1 cellular context compared by ENCODE assay signal in the genomic region with DNA sequence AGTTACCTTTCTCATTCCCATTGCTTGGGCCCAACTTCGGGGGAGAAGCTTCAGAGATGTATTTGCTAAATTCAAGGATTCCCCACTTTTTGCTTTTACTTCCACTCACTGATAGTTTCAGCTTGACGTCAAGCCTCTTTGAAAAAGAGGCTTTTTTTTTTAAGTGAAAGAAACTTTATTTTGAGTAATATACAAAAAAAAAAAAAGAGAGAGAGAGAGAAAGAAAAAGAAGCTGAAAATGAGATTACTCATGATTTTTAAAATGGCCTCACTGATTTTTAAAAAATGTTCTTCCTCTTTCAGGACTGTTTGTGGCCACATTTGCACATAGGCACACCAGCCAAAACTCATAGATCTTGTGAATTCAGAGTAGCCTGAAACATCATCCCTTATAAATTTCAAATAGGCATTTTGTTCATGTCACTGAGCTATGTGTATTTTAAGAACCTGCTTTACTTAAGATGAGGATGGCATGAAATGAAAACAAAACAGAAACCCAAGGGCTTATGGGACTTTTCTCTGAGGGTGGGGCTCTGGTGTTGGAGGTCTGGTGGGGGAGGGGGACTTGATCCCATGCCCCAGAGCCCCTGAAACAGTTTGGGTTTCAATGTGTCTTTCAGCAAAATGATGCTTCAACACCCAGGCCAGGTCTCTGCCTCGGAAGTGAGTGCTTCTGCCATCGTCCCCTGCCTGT.
TF ChIP-seq lines count a peak whose summit lies in the region.

No MANE protein-coding gene starts in this region.

TF ChIP-seq in K562, 482 proteins besides CTCF, POLR2A, EP300 and RAD21 (continued from another document):
- TF ChIP-seq SMAD3 (CRISPR knock-in tag; conservative IDR thresholded peaks at IDR 0.05) (no peak), ERF (CRISPR knock-in tag; IDR thresholded peaks at IDR 0.05) (no peak), NR2C2 (CRISPR knock-in tag; IDR thresholded peaks at IDR 0.05) (no peak), NR2C2 (tag; IDR thresholded peaks at IDR 0.05) (no peak), ZNF384 (IDR thresholded peaks at IDR 0.05; ENCODE audit: low read depth, low read length) (0 out of 2 replicates have a peak, but pooled peaks have one; percentile 12), ZNF324 (CRISPR knock-in tag; IDR thresholded peaks at IDR 0.05) (no peak), ILK (tag; IDR thresholded peaks at IDR 0.05; ENCODE audit: borderline replicate concordance, low read depth) (no peak), XRCC5 (IDR thresholded peaks at IDR 0.05; ENCODE audit: low read depth, low read length) (no peak), HMG20B (CRISPR knock-in tag; IDR thresholded peaks at IDR 0.05) (no peak), MCM7 (IDR thresholded peaks at IDR 0.05) (no peak), ZNF143 (CRISPR knock-in tag; IDR thresholded peaks at IDR 0.05) (no peak)
- TF ChIP-seq, protein P1, sequence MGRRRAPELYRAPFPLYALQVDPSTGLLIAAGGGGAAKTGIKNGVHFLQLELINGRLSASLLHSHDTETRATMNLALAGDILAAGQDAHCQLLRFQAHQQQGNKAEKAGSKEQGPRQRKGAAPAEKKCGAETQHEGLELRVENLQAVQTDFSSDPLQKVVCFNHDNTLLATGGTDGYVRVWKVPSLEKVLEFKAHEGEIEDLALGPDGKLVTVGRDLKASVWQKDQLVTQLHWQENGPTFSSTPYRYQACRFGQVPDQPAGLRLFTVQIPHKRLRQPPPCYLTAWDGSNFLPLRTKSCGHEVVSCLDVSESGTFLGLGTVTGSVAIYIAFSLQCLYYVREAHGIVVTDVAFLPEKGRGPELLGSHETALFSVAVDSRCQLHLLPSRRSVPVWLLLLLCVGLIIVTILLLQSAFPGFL (CRISPR knock-in tag; IDR thresholded peaks at IDR 0.05), result no peak
- TF ChIP-seq, protein P2, sequence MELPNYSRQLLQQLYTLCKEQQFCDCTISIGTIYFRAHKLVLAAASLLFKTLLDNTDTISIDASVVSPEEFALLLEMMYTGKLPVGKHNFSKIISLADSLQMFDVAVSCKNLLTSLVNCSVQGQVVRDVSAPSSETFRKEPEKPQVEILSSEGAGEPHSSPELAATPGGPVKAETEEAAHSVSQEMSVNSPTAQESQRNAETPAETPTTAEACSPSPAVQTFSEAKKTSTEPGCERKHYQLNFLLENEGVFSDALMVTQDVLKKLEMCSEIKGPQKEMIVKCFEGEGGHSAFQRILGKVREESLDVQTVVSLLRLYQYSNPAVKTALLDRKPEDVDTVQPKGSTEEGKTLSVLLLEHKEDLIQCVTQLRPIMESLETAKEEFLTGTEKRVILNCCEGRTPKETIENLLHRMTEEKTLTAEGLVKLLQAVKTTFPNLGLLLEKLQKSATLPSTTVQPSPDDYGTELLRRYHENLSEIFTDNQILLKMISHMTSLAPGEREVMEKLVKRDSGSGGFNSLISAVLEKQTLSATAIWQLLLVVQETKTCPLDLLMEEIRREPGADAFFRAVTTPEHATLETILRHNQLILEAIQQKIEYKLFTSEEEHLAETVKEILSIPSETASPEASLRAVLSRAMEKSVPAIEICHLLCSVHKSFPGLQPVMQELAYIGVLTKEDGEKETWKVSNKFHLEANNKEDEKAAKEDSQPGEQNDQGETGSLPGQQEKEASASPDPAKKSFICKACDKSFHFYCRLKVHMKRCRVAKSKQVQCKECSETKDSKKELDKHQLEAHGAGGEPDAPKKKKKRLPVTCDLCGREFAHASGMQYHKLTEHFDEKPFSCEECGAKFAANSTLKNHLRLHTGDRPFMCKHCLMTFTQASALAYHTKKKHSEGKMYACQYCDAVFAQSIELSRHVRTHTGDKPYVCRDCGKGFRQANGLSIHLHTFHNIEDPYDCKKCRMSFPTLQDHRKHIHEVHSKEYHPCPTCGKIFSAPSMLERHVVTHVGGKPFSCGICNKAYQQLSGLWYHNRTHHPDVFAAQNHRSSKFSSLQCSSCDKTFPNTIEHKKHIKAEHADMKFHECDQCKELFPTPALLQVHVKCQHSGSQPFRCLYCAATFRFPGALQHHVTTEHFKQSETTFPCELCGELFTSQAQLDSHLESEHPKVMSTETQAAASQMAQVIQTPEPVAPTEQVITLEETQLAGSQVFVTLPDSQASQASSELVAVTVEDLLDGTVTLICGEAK (IDR thresholded peaks at IDR 0.05), result 0 out of 2 replicates have a peak, but pooled peaks have one; percentile 25
- TF ChIP-seq, protein P2 (CRISPR knock-in tag; IDR thresholded peaks at IDR 0.05), result no peak
- TF ChIP-seq, protein P3, sequence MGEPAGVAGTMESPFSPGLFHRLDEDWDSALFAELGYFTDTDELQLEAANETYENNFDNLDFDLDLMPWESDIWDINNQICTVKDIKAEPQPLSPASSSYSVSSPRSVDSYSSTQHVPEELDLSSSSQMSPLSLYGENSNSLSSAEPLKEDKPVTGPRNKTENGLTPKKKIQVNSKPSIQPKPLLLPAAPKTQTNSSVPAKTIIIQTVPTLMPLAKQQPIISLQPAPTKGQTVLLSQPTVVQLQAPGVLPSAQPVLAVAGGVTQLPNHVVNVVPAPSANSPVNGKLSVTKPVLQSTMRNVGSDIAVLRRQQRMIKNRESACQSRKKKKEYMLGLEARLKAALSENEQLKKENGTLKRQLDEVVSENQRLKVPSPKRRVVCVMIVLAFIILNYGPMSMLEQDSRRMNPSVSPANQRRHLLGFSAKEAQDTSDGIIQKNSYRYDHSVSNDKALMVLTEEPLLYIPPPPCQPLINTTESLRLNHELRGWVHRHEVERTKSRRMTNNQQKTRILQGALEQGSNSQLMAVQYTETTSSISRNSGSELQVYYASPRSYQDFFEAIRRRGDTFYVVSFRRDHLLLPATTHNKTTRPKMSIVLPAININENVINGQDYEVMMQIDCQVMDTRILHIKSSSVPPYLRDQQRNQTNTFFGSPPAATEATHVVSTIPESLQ (CRISPR knock-in tag; IDR thresholded peaks at IDR 0.05), result no peak
- TF ChIP-seq, protein P4, sequence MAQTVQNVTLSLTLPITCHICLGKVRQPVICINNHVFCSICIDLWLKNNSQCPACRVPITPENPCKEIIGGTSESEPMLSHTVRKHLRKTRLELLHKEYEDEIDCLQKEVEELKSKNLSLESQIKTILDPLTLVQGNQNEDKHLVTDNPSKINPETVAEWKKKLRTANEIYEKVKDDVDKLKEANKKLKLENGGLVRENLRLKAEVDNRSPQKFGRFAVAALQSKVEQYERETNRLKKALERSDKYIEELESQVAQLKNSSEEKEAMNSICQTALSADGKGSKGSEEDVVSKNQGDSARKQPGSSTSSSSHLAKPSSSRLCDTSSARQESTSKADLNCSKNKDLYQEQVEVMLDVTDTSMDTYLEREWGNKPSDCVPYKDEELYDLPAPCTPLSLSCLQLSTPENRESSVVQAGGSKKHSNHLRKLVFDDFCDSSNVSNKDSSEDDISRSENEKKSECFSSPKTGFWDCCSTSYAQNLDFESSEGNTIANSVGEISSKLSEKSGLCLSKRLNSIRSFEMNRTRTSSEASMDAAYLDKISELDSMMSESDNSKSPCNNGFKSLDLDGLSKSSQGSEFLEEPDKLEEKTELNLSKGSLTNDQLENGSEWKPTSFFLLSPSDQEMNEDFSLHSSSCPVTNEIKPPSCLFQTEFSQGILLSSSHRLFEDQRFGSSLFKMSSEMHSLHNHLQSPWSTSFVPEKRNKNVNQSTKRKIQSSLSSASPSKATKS (CRISPR knock-in tag; IDR thresholded peaks at IDR 0.05), result no peak
- TF ChIP-seq, protein P5, sequence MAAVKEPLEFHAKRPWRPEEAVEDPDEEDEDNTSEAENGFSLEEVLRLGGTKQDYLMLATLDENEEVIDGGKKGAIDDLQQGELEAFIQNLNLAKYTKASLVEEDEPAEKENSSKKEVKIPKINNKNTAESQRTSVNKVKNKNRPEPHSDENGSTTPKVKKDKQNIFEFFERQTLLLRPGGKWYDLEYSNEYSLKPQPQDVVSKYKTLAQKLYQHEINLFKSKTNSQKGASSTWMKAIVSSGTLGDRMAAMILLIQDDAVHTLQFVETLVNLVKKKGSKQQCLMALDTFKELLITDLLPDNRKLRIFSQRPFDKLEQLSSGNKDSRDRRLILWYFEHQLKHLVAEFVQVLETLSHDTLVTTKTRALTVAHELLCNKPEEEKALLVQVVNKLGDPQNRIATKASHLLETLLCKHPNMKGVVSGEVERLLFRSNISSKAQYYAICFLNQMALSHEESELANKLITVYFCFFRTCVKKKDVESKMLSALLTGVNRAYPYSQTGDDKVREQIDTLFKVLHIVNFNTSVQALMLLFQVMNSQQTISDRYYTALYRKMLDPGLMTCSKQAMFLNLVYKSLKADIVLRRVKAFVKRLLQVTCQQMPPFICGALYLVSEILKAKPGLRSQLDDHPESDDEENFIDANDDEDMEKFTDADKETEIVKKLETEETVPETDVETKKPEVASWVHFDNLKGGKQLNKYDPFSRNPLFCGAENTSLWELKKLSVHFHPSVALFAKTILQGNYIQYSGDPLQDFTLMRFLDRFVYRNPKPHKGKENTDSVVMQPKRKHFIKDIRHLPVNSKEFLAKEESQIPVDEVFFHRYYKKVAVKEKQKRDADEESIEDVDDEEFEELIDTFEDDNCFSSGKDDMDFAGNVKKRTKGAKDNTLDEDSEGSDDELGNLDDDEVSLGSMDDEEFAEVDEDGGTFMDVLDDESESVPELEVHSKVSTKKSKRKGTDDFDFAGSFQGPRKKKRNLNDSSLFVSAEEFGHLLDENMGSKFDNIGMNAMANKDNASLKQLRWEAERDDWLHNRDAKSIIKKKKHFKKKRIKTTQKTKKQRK (IDR thresholded peaks at IDR 0.05; ENCODE audit: borderline replicate concordance, low read depth, low read length), result no peak
- TF ChIP-seq, protein P6, sequence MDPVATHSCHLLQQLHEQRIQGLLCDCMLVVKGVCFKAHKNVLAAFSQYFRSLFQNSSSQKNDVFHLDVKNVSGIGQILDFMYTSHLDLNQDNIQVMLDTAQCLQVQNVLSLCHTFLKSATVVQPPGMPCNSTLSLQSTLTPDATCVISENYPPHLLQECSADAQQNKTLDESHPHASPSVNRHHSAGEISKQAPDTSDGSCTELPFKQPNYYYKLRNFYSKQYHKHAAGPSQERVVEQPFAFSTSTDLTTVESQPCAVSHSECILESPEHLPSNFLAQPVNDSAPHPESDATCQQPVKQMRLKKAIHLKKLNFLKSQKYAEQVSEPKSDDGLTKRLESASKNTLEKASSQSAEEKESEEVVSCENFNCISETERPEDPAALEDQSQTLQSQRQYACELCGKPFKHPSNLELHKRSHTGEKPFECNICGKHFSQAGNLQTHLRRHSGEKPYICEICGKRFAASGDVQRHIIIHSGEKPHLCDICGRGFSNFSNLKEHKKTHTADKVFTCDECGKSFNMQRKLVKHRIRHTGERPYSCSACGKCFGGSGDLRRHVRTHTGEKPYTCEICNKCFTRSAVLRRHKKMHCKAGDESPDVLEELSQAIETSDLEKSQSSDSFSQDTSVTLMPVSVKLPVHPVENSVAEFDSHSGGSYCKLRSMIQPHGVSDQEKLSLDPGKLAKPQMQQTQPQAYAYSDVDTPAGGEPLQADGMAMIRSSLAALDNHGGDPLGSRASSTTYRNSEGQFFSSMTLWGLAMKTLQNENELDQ (CRISPR knock-in tag; IDR thresholded peaks at IDR 0.05; ENCODE audit: borderline replicate concordance), result no peak
